ENCODE assay signal across 7 cellular contexts in the genomic region with DNA sequence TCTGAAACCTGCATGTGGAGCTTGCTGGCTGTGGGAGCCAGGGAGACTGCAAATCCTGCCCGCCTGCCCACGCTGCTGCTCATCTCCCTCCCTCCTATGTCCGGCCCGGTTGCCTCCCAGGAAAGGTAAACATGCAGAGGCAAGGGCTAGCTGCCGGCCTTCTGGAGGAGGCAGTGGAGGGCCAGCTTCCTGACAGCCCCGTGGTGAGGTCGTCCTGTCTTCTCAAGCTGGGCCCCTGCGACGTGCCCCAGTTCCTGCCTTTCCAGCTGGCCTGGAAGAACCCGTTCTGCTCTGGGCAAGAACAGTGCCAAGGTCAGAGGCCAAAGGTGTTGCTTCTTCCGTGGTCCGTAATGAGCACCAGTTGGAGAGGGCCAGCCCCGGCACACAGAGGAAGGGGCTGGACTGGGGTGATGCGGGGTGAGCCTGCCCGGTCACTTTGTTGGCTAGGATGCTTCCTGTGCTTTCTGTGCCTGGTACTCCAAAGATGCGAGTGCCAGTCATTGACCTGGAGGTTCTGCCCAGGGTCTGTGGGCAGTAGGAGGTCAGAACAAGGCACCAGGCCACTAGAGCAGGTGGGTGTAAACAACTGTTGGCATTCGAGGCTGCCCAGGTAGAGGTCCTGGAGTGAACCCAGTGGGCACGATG. TPM values are rescaled to one million over a fixed set of nuclear protein-coding genes. Genes with fewer than 3 reads are reported as not detected.
DNase-seq lines count a peak whose midpoint lies in the region; ATAC-seq and TF ChIP-seq lines count a peak whose summit lies in the region.

No MANE protein-coding gene starts in this region.

- H3K4me3 Mint-ChIP-seq in MCF 10A (ENCODE audit: unreplicated experiment), result peak overlapping the region; percentile 72

- WGBS in liver, result 19% methylated on average over 18 of the region's 18 CpGs

- DNase-seq in NCI-H146 (lab: John Stamatoyannopoulos, UW) (peak; percentile 73), MCF 10A (ENCODE audit: unreplicated experiment) (no peak), substantia nigra (lab: John Stamatoyannopoulos, UW) (peak in 12 of 49 donors; percentile 39 to 77 (median 60)), ureter (ENCODE audit: low spot score) (no peak)

- no peaks in the 10 kb centered on the region for H3K27me3 ChIP-seq in liver (ENCODE audit: control insufficient read depth in 4 of 4, insufficient read depth in 4 of 4, low read length in 3 of 4)

- BruUV-seq in MCF 10A (replicated peaks; lab: Mats Ljungman, UMichigan), result no TSS peak

- no peak overlapping the region for H3K4me3 ChIP-seq in liver (ENCODE audit: low read depth in 1 of 3, low read length in 3 of 3)

- H3K9me3 Mint-ChIP-seq in MCF 10A (ENCODE audit: unreplicated experiment), result no peaks in the 10 kb centered on the region

- peaks cover 0 to 13% (median 4%) of the 10 kb centered on the region in 4 donors for H3K36me3 ChIP-seq in liver (ENCODE audit: control insufficient read depth in 4 of 4, insufficient read depth in 3 of 4, low read depth in 1 of 4, low read length in 3 of 4)

- POLR2A ChIA-PET in MCF 10A (lab: Yijun Ruan, JAX), result interaction anchor here (0.9 to 14.2 kb wide), 6 partner anchors 8 to 61 kb away, joined by 3 to 237 read pairs (median 6); partner anchors contain the start of gene TPCN1

- H3K27me3 Mint-ChIP-seq in MCF 10A (ENCODE audit: insufficient read depth, unreplicated experiment), result no peaks in the 10 kb centered on the region

- H3K36me3 Mint-ChIP-seq in MCF 10A (ENCODE audit: insufficient read depth, unreplicated experiment), result peaks cover 46% of the 10 kb centered on the region

- peak overlapping the region; percentile 9 to 45 for H3K9ac ChIP-seq in liver (ENCODE audit: low read depth in 1 of 2, low read length in 2 of 2)

- H3K4me1 ChIP-seq in liver (ENCODE audit: control insufficient read depth in 4 of 4, insufficient read depth in 4 of 4, low read length in 3 of 4), result peaks cover 19 to 47% (median 37%) of the 10 kb centered on the region in 4 donors

- H3K4me1 Mint-ChIP-seq in MCF 10A (ENCODE audit: insufficient read depth, unreplicated experiment), result peaks cover 42% of the 10 kb centered on the region

- no peaks in the 10 kb centered on the region for H3K9me3 ChIP-seq in liver (ENCODE audit: control insufficient read depth in 4 of 4, low read length in 3 of 4)

- H3K27ac Mint-ChIP-seq in MCF 10A (ENCODE audit: low read depth, unreplicated experiment), result peak overlapping the region; percentile 89

- no peak for TF ChIP-seq RAD21 in liver (IDR thresholded peaks at IDR 0.05)

- peak overlapping the region; percentile 69 to 89 for H3K27ac ChIP-seq in liver (ENCODE audit: low read depth in 1 of 2, low read length in 2 of 2)
- peak overlapping the region; percentile 80 for H3K27ac ChIP-seq in substantia nigra (ENCODE audit: low read depth, low read length, poor library complexity, severe bottlenecking)

- ATAC-seq in HG02642 (IDR thresholded peaks at IDR 0.05; ENCODE audit: poor library complexity, unreplicated experiment), result no peak
- no peak for ATAC-seq in activated CD4-positive, CD25-positive, alpha-beta regulatory T cell treated with anti-CD3 and anti-CD28 coated beads, Interleukin-2, amount 50 U/mL, for 24 hours

- CTCF ChIA-PET in MCF 10A (lab: Yijun Ruan, JAX), result interaction anchor here (0.7 kb wide), 1 partner anchor 91 kb away, joined by 3 read pairs; no protein-coding TSS in a partner anchor

- intact Hi-C loops in MCF 10A (cut with micrococcal nuclease), result no loop called here

- TF ChIP-seq CTCF in MCF 10A (IDR thresholded peaks at IDR 0.05; ENCODE audit: unreplicated experiment) (no peak), liver (IDR thresholded peaks at IDR 0.05; ENCODE audit: low read depth, low read length, missing input control) (no peak)

TF ChIP-seq in liver, 16 proteins besides CTCF, POLR2A, EP300 and RAD21:
- TF ChIP-seq FOXA2 (IDR thresholded peaks at IDR 0.05), result peak; percentile 51
- TF ChIP-seq EGR1 (IDR thresholded peaks at IDR 0.05; ENCODE audit: low read depth in 2 of 2), result no peak
- peak; percentile 26 for TF ChIP-seq NR2F2 (IDR thresholded peaks at IDR 0.05)

RNA-seq across cellular contexts. Expression of gene TPCN1, which starts 25.3 kb away (rescaled TPM):
- total RNA-seq in MCF 10A (2022), result 42.7 and 43.0 TPM in 2 replicates
- total RNA-seq in liver, result 10 to 100 TPM; 11.1 to 19.2 TPM
- 10 to 100 TPM in 1 of 2 donors, 1 to 10 TPM in 1; 8.6 to 16.4 TPM for polyA plus RNA-seq in liver
- total RNA-seq in ureter, result 133 TPM
